9 cellular contexts compared by ENCODE assay signal in the genomic region with DNA sequence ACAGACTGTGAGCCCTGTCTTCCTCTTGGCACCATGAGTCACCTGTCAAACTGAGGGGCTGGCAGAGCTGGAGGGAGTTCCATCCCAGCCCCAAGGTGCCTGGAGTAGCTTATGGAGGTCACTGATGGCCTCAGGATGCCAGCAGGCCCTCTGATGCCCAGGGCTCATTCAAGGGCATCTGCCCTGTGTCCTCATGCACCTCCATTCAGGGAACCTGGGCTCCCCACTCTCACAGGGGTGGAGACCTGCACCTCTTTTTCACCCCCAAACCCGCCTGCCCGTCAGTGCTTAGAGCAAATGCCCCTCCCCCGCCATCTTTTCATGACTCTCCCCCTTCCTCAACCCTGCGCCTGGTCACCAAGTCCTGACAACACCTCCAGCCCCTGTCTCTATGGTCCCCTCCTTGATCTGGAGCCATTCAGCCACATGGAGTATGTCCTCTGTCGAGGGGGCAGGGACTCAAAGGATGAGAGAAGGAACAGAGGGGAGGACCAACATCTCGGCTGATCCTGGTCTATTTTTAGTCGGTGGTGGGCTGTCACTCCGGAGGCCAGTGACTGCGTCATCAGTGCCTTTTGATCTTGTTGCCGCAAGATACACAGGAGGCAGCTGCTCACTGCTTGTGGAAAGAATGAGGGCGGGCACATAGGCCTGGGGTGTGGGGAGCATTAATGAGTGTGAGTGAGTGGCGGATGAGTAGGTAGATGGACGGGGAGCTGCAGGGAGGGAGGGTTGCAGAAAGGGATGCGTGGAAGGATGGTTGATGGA.
DNase-seq lines count a peak whose midpoint lies in the region; ATAC-seq and TF ChIP-seq lines count a peak whose summit lies in the region.
"Had no signal": no experiment of that assay in that cellular context is flagged by ENCODE, and none has a peak within 500 bp of the region (broad histone marks: within the 10 kb centered on the region; RNA-seq: fewer than 3 reads in every experiment).

No MANE protein-coding gene starts in this region.

- WGBS in psoas muscle, 3 donors: 66 to 68% (median 66%) methylated on average over 14 of the region's 14 CpGs

- no peak for TF ChIP-seq POLR2A in HCT116 (IDR thresholded peaks at IDR 0.05; ENCODE audit: borderline replicate concordance, extremely low read depth, insufficient read depth, insufficient read length)

- ATAC-seq in HCT116: no peak
- no peak for ATAC-seq in psoas muscle
- ATAC-seq in GM19395 (IDR thresholded peaks at IDR 0.05; ENCODE audit: unreplicated experiment): no peak
- ATAC-seq: natural killer cell had no signal

- H3K36me3 ChIP-seq in HCT116 (ENCODE audit: control insufficient read depth in 1 of 2, insufficient read depth in 2 of 2, low read length in 2 of 2): no peaks in the 10 kb centered on the region
- no peaks in the 10 kb centered on the region for H3K36me3 ChIP-seq in psoas muscle (ENCODE audit: insufficient read depth in 1 of 2, low read depth in 1 of 2)
- H3K36me3 ChIP-seq in MM.1S (replicated peaks; ENCODE audit: insufficient read depth, low read length): no peaks in the 10 kb centered on the region

- POLR2A ChIA-PET in HCT116 (lab: Charles Lee): no interaction called here

- no peak overlapping the region for H3K9ac ChIP-seq in HCT116 (ENCODE audit: low read length)
- no peak overlapping the region for H3K9ac ChIP-seq in MM.1S (ENCODE audit: low read length)

- intact Hi-C loops in HCT116 (cut with micrococcal nuclease) (no loop called here), psoas muscle (cut with DNase I) (no loop called here)

- no peak overlapping the region for H3K4me2 ChIP-seq in HCT116 (ENCODE audit: low read length)
- H3K4me2 ChIP-seq in MM.1S (ENCODE audit: low read depth, low read length): no peak overlapping the region

- H3K79me2 ChIP-seq in HCT116 (ENCODE audit: insufficient read depth, low read length): no peaks in the 10 kb centered on the region
- H3K79me2 ChIP-seq in MM.1S (ENCODE audit: low read length): no peaks in the 10 kb centered on the region

- H4K20me1 ChIP-seq in HCT116 (ENCODE audit: insufficient read depth): no peaks in the 10 kb centered on the region
- no peaks in the 10 kb centered on the region for H4K20me1 ChIP-seq in MM.1S (ENCODE audit: insufficient read depth, low read length)

- no peak for TF ChIP-seq CTCF in HCT116 (IDR thresholded peaks at IDR 0.05 in 2 of 3, conservative IDR thresholded peaks at IDR 0.05 in 1 of 3; ENCODE audit: borderline replicate concordance in 1 of 3, insufficient read depth in 1 of 3, low read depth in 2 of 3, low read length in 2 of 3)
- no peak for TF ChIP-seq CTCF in fibroblast of pulmonary artery (IDR thresholded peaks at IDR 0.05; ENCODE audit: low read length, missing control alignments)
- TF ChIP-seq CTCF in psoas muscle (IDR thresholded peaks at IDR 0.05): no peak
- no peak for TF ChIP-seq CTCF in MM.1S (IDR thresholded peaks at IDR 0.05; ENCODE audit: low read length)

- CTCF ChIA-PET in HCT116 (lab: Charles Lee): no interaction called here

- H3K27ac ChIP-seq in HCT116 (ENCODE audit: low read depth, low read length) (no peak overlapping the region), psoas muscle (no peak overlapping the region), MM.1S (ENCODE audit: low read length) (no peak overlapping the region)

- H3K9me3 ChIP-seq in HCT116 (ENCODE audit: control insufficient read depth in 1 of 2, insufficient read depth in 1 of 2, low read depth in 1 of 2, low read length in 2 of 2): peaks cover 6% of the 10 kb centered on the region in 2 experiments; a peak in 2 of 4 replicates
- peaks cover 8% of the 10 kb centered on the region for H3K9me3 ChIP-seq in psoas muscle
- H3K9me3 ChIP-seq in MM.1S (replicated peaks; ENCODE audit: insufficient read depth, low read length): no peaks in the 10 kb centered on the region

- H2AFZ ChIP-seq in HCT116 (ENCODE audit: low read depth, low read length, poor library complexity, severe bottlenecking) (no peak overlapping the region), MM.1S (ENCODE audit: low read length) (no peak overlapping the region)

- no TSS peak for BruUV-seq in HCT116 (replicated peaks; lab: Mats Ljungman, UMichigan)

- H3K27me3 ChIP-seq in HCT116 (ENCODE audit: insufficient read depth, low read length) (0 out of 2 replicates have a peak, but pooled peaks cover 2% of the 10 kb centered on the region), psoas muscle (ENCODE audit: insufficient read depth in 3 of 3, low read length in 2 of 3) (peaks cover 0 to 20% (median 2%) of the 10 kb centered on the region in 3 donors), MM.1S (replicated peaks; ENCODE audit: insufficient read depth, low read length) (no peaks in the 10 kb centered on the region)

- DNase-seq in HCT116 (ENCODE audit: low read depth, low spot score) (no peak), NCI-H2227 treated with DMSO at 0.1 percent for 48 hours (lab: John Stamatoyannopoulos, UW) (peak; percentile 29), fibroblast of pulmonary artery (ENCODE audit: low read depth) (peak; percentile 44), psoas muscle (peak; percentile 13 to 41), MM.1S (no peak), NCI-H1105 (lab: John Stamatoyannopoulos, UW) (no peak)
- DNase-seq: hypothalamus, natural killer cell had no signal

- H3K9me2 ChIP-seq in HCT116 (ENCODE audit: insufficient read depth) (no peaks in the 10 kb centered on the region), MM.1S (replicated peaks; ENCODE audit: insufficient read depth, low read length) (no peaks in the 10 kb centered on the region)

- H3K4me3 ChIP-seq in HCT116 (replicated peaks in 1 of 2; ENCODE audit: low read depth in 1 of 2, low read length in 2 of 2) (no peak overlapping the region), fibroblast of pulmonary artery (replicated peaks; ENCODE audit: low read depth, low read length) (no peak overlapping the region), psoas muscle (no peak overlapping the region), MM.1S (ENCODE audit: low read length) (no peak overlapping the region)

- H3F3A ChIP-seq in MM.1S (ENCODE audit: insufficient read depth, low read length): no peaks in the 10 kb centered on the region

- RAD21 ChIA-PET in HCT116 (lab: Charles Lee; ENCODE audit: low non-redundant PET in 1 of 2, low total read pairs in 2 of 2, uncharacterized antibody in 2 of 2, unreplicated experiment in 2 of 2): no interaction called here

- no peaks in the 10 kb centered on the region for H3K4me1 ChIP-seq in HCT116 (ENCODE audit: control insufficient read depth in 1 of 2, insufficient read depth in 2 of 2, low read length in 2 of 2)
- H3K4me1 ChIP-seq in psoas muscle: no peaks in the 10 kb centered on the region
- no peaks in the 10 kb centered on the region for H3K4me1 ChIP-seq in MM.1S (ENCODE audit: low read length)

- no peak for TF ChIP-seq RAD21 in HCT116 (IDR thresholded peaks at IDR 0.05; ENCODE audit: low read depth)

TF ChIP-seq in HCT116, 20 proteins besides CTCF, POLR2A, EP300 and RAD21:
- TF ChIP-seq EZH2 (IDR thresholded peaks at IDR 0.05): no peak
- peak; percentile 44 for TF ChIP-seq TCF7L2 (IDR thresholded peaks at IDR 0.05; ENCODE audit: borderline replicate concordance, extremely low read depth, insufficient read depth, insufficient read length)

Comparison
In these comparisons a context has a peak if more than half of its experiments do, and no peak if none do; other contexts are left out.
1. DNase-seq: peak in NCI-H2227 treated with DMSO at 0.1 percent for 48 hours (single experiment), fibroblast of pulmonary artery (single experiment) and psoas muscle (2 of 2); none in HCT116 (single experiment), MM.1S (single experiment) and NCI-H1105 (single experiment).